ENCODE assay signal across 8 cellular contexts in the genomic region with DNA sequence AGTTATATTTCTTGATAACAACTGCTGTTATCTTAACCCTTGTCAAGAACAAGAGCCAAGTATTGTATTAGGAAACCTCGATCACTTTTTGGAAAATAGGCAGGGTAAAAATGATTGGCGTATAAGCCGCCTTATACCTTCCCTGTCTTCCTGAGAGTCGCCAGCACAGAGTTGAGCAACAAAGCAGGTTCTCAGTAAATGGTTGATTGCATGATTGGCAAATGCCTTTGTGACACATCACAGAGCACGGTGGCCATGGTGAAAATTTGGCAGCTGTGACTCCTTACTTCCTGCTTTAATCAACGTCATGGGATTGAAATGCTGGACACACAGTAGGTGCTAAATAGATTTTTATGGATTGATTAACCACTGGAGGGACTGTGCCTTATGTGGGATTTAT. TPM values are rescaled to one million over a fixed set of nuclear protein-coding genes. Genes with fewer than 3 reads are reported as not detected.
DNase-seq lines count a peak whose midpoint lies in the region; ATAC-seq lines count a peak whose summit lies in the region.

No MANE protein-coding gene starts in this region.

- H3K4me3 Mint-ChIP-seq in T-cell, result peak overlapping the region; percentile 70 to 79 (median 75)

- no peak overlapping the region for H3K27ac ChIP-seq in aorta (ENCODE audit: low read depth in 1 of 2, low read length in 2 of 2)

- H3K27me3 ChIP-seq in aorta (ENCODE audit: control insufficient read depth in 1 of 2, insufficient read depth in 2 of 2, low read length in 1 of 2), result no peaks in the 10 kb centered on the region

- no peaks in the 10 kb centered on the region for H3K36me3 ChIP-seq in aorta (ENCODE audit: control insufficient read depth in 1 of 2, insufficient read depth in 2 of 2, low read length in 1 of 2)

- H3K9me3 Mint-ChIP-seq in T-cell, result no peaks in the 10 kb centered on the region

- H3K4me3 ChIP-seq in aorta (ENCODE audit: low read length in 2 of 2), result no peak overlapping the region

- DNase-seq in EL, result peak; percentile 90
- DNase-seq in LHCN-M2 (ENCODE audit: low read depth), result peak; percentile 83
- peak in 7 of 34 experiments; percentile 8 to 37 (median 26) for DNase-seq in T-cell
- DNase-seq in glomerular visceral epithelial cell (ENCODE audit: extremely low spot score), result peak; percentile 90
- DNase-seq in aorta, result peak; percentile 66 to 83
- DNase-seq in NCI-H1048 (lab: John Stamatoyannopoulos, UW), result no peak

- H3K27ac Mint-ChIP-seq in T-cell, result peak overlapping the region; percentile 89 to 97

- CTCF ChIA-PET in T-cell (lab: Charles Lee), result no interaction called here

- no peaks in the 10 kb centered on the region for H3K36me3 Mint-ChIP-seq in T-cell

- peaks cover 22 to 27% (median 23%) of the 10 kb centered on the region in 3 donors for H3K4me1 Mint-ChIP-seq in T-cell

- peak in 1 of 4 experiments; percentile 35 for ATAC-seq in T-cell (replicated peaks in 1 of 4)
- no peak for ATAC-seq in aorta (ENCODE audit: low FRiP score)
- no peak for ATAC-seq in HG03565 (IDR thresholded peaks at IDR 0.05; ENCODE audit: unreplicated experiment)
- no peak for ATAC-seq in GM19023 (IDR thresholded peaks at IDR 0.05; ENCODE audit: unreplicated experiment)

- H3K9me3 ChIP-seq in aorta (ENCODE audit: control insufficient read depth, low read length), result no peaks in the 10 kb centered on the region

- H3K27me3 Mint-ChIP-seq in T-cell, result peaks cover 7 to 17% of the 10 kb centered on the region in 2 donors

- POLR2A ChIA-PET in T-cell (lab: Charles Lee), result no interaction called here

- intact Hi-C loops in aorta (cut with DNase I), result loop anchor here in 1 of 2 donors (10.0 kb wide), 1 partner anchor 114 kb away; no protein-coding TSS in a partner anchor

- WGBS in aorta, 2 donors, result 38 to 44% methylated on average over 6 of the region's 6 CpGs

- H3K4me1 ChIP-seq in aorta (ENCODE audit: control insufficient read depth in 1 of 2, insufficient read depth in 2 of 2, low read length in 2 of 2), result no peaks in the 10 kb centered on the region

RNA-seq across cellular contexts. Expression of a gene that starts 3.9 kb away (rescaled TPM):
- total RNA-seq in LHCN-M2 (2014; rRNA removed), result 3.2 and 5.2 TPM in 2 replicates
- 1.8 TPM for polyA plus RNA-seq in LHCN-M2 (2012)
- 1 to 10 TPM; 1.8 to 6.6 (median 2.5) TPM for total RNA-seq in T-cell
- 10 to 100 TPM; 11.4 to 13.4 TPM for total RNA-seq in aorta
- 1 to 10 TPM in 1 of 2 donors, under 1 TPM in 1; 0.75 to 4.9 TPM for polyA plus RNA-seq in aorta
